9 cellular contexts compared by ENCODE assay signal in genomic region chr1:85328713-85329376, GRCh38. TPM values are rescaled to one million over a fixed set of nuclear protein-coding genes. Genes with fewer than 3 reads are reported as not detected.
DNase-seq lines count a peak whose midpoint lies in the region; ATAC-seq, FAIRE-seq and TF ChIP-seq lines count a peak whose summit lies in the region.
"Had no signal": no experiment of that assay in that cellular context is flagged by ENCODE, and none has a peak within 500 bp of the region (broad histone marks: within the 10 kb centered on the region; RNA-seq: fewer than 3 reads in every experiment).

No MANE protein-coding gene starts in this region.

- DNase-seq in cardiac fibroblast (ENCODE audit: low read depth in 2 of 2) (peak; percentile 98 to 99), left lung (peak in 1 of 2 donors; percentile 44), urothelium cell line (ENCODE audit: low spot score) (peak; percentile 86), NCI-H1930 (lab: John Stamatoyannopoulos, UW) (no peak), NCI-H128 (lab: John Stamatoyannopoulos, UW; ENCODE audit: unreplicated experiment) (no peak), posterior cingulate gyrus (no peak)

- FAIRE-seq in urothelium cell line (lab: Jason Lieb, UNC), result no peak

- intact Hi-C loops in left lung (cut with DNase I), result no loop called here
- intact Hi-C loops in posterior cingulate gyrus (cut with DNase I), result no loop called here

- no peak for TF ChIP-seq CTCF in cardiac fibroblast (IDR thresholded peaks at IDR 0.05; ENCODE audit: low read depth, low read length)
- TF ChIP-seq CTCF in left lung (IDR thresholded peaks at IDR 0.05), result no peak

- no peak overlapping the region for H3K9ac ChIP-seq in HUES48 (ENCODE audit: low read depth, low read length)
- H3K9ac ChIP-seq: KMS-11 had no signal

- H3K9me3 ChIP-seq in HUES48 (ENCODE audit: control insufficient read depth, insufficient read depth, low read length), result no peaks in the 10 kb centered on the region
- peaks cover 0 to 3% of the 10 kb centered on the region in 2 donors for H3K9me3 ChIP-seq in left lung

- H3K27me3 ChIP-seq in HUES48 (ENCODE audit: control insufficient read depth, insufficient read depth, low read length) (no peaks in the 10 kb centered on the region), left lung (no peaks in the 10 kb centered on the region)
- H3K27me3 ChIP-seq: cardiac muscle cell had no signal

- H3K4me3 ChIP-seq in HUES48 (ENCODE audit: low read depth, low read length) (no peak overlapping the region), cardiac fibroblast (replicated peaks in 1 of 2; ENCODE audit: low read depth in 2 of 2, low read length in 2 of 2) (no peak overlapping the region), left lung (no peak overlapping the region)
- H3K4me3 ChIP-seq: cardiac muscle cell had no signal

- peaks cover 55% of the 10 kb centered on the region for H3K4me1 ChIP-seq in HUES48 (ENCODE audit: control insufficient read depth, insufficient read depth, low read length)
- H3K4me1 ChIP-seq in left lung, result peaks cover 20 to 36% of the 10 kb centered on the region in 2 donors

- peak overlapping the region; percentile 80 for H3K27ac ChIP-seq in HUES48 (ENCODE audit: low read depth, low read length)
- peak overlapping the region; percentile 76 to 82 for H3K27ac ChIP-seq in left lung
- H3K27ac ChIP-seq: cardiac muscle cell, KMS-11 had no signal

- ATAC-seq in left lung, result peak; percentile 82

- H3K36me3 ChIP-seq in HUES48 (ENCODE audit: control insufficient read depth, insufficient read depth, low read length) (no peaks in the 10 kb centered on the region), left lung (no peaks in the 10 kb centered on the region)
- H3K36me3 ChIP-seq: cardiac muscle cell had no signal

RNA-seq across cellular contexts. Expression of gene BCL10, which starts 52.4 kb away (rescaled TPM):
- total RNA-seq in left lung, result 10 to 100 TPM; 25.0 to 31.6 TPM

Comparison
In these comparisons a context has a peak if more than half of its experiments do, and no peak if none do; other contexts are left out.
1. DNase-seq: peak in cardiac fibroblast (2 of 2) and urothelium cell line (single experiment); none in NCI-H1930 (0 of 2), NCI-H128 (single experiment) and posterior cingulate gyrus (0 of 10).